ENCODE assay signal across 1 cellular context in the genomic region with DNA sequence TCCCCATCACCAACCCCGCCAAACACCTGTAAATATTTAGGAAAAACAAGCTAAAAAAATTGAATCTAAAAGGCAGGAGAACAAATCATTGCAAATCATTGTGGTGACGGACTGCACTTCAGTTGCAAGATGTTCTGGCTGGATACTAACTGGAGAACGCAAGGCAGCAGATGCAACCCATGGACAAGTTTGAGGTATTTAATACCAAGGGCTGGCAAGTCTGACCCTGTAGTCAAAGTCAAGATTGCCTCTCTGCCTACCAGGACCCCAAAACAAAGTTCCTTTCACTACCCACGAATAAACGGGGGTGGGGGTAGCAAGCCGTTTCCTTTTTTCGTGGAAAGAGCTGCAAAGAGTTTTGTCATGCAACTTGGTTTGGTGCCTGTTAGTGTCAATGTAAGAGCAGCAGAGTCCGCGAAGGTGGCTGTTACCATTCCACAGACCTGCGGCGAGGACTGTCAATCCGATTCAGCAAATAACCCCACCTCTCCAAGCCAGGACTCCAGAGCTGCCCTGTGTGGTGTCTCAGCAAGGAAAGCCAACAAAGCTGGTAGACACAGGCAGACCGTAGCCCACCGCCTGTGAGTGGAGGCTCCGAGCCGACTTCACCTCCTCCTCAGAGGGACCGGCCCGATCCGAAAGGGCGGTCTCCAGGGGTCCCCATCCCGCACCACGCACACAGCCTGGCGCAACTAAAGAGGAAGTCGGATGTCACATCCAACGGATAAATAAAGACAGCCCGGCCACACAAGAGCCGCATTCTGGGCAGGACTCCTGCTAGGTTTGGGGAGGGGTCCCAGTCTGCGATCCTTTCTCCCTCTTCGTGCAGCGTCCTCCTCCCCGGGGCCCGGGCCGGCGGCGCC.
TF ChIP-seq lines count a peak whose summit lies in the region.

No MANE protein-coding gene starts in this region.

TF ChIP-seq in K562, 482 proteins besides CTCF, POLR2A, EP300 and RAD21 (continued from another document):
- TF ChIP-seq, protein P1, sequence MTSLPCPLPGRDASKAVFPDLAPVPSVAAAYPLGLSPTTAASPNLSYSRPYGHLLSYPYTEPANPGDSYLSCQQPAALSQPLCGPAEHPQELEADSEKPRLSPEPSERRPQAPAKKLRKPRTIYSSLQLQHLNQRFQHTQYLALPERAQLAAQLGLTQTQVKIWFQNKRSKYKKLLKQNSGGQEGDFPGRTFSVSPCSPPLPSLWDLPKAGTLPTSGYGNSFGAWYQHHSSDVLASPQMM (CRISPR knock-in tag; IDR thresholded peaks at IDR 0.05), result no peak
- TF ChIP-seq ZNF124 (CRISPR knock-in tag; IDR thresholded peaks at IDR 0.05), result no peak
